In the genomic region with DNA sequence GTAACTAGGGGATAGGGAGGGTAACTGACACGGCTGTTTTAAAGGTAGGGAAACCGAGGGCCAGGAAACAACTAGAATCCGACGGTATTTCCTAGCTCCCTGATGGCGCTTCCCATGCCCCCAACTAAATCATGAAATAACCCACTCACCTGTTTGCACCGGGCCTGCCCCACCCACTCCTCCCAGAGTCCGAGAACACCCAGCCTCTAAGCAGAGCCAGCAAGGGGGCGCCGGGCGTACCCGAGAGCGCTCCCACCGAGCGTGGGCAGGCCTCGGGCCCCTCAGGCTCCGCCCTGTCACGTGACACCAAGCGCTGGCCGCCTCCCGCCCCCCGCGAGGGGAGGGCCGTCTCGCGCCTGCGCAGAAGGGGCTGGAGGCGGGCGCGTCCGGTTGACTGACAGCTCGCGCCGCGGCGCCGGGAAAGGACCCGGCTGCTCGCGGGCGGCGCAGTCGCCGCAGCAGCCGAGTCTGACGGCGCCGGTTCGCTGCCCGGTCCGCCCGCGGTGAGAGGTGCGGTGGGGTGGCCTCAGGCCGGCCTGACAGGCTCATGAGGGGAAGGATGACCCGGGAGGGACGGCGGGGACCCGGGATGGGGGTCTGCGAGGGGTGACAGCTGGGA, we compare ENCODE assay signal across 1 cellular context.
TF ChIP-seq lines count a peak whose summit lies in the region.

A gene with protein sequence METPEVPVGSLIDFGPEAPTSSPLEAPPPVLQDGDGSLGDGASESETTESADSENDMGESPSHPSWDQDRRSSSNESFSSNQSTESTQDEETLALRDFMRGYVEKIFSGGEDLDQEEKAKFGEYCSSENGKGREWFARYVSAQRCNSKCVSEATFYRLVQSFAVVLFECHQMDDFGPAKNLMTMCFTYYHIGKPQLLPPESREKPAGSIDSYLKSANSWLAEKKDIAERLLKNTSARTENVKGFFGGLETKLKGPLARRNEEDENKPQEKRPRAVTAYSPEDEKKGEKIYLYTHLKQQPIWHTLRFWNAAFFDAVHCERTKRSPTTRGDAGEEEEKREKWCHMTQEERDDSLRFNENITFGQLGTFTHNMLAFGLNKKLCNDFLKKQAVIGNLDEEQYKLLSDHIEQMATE (plus strand): TSS at position 447 of the 619 bp plus-strand sequence. CDS start 39,277 bp downstream, outside the sequence.

TF ChIP-seq in HepG2, 621 proteins besides CTCF, POLR2A, EP300 and RAD21 (continued from another document and continues in another):
- TF ChIP-seq, protein P1, sequence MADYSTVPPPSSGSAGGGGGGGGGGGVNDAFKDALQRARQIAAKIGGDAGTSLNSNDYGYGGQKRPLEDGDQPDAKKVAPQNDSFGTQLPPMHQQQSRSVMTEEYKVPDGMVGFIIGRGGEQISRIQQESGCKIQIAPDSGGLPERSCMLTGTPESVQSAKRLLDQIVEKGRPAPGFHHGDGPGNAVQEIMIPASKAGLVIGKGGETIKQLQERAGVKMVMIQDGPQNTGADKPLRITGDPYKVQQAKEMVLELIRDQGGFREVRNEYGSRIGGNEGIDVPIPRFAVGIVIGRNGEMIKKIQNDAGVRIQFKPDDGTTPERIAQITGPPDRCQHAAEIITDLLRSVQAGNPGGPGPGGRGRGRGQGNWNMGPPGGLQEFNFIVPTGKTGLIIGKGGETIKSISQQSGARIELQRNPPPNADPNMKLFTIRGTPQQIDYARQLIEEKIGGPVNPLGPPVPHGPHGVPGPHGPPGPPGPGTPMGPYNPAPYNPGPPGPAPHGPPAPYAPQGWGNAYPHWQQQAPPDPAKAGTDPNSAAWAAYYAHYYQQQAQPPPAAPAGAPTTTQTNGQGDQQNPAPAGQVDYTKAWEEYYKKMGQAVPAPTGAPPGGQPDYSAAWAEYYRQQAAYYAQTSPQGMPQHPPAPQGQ (CRISPR knock-in tag; IDR thresholded peaks at IDR 0.05; ENCODE audit: borderline replicate concordance), result no peak
- TF ChIP-seq ERF (CRISPR knock-in tag; IDR thresholded peaks at IDR 0.05), result peak; percentile 80
- no peak for TF ChIP-seq PRMT3 (CRISPR knock-in tag; IDR thresholded peaks at IDR 0.05; ENCODE audit: borderline replicate concordance, low read depth)
- no peak for TF ChIP-seq NR2F2 (IDR thresholded peaks at IDR 0.05; ENCODE audit: borderline replicate concordance, low read depth)
- TF ChIP-seq TAF1 (CRISPR knock-in tag; IDR thresholded peaks at IDR 0.05), result peak; percentile 27; the same call in 1 of the 2 replicates
- TF ChIP-seq ZNF850 (CRISPR knock-in tag; conservative IDR thresholded peaks at IDR 0.05), result no peak
- no peak for TF ChIP-seq ZNF468 (CRISPR knock-in tag; IDR thresholded peaks at IDR 0.05)
- TF ChIP-seq, protein P2, sequence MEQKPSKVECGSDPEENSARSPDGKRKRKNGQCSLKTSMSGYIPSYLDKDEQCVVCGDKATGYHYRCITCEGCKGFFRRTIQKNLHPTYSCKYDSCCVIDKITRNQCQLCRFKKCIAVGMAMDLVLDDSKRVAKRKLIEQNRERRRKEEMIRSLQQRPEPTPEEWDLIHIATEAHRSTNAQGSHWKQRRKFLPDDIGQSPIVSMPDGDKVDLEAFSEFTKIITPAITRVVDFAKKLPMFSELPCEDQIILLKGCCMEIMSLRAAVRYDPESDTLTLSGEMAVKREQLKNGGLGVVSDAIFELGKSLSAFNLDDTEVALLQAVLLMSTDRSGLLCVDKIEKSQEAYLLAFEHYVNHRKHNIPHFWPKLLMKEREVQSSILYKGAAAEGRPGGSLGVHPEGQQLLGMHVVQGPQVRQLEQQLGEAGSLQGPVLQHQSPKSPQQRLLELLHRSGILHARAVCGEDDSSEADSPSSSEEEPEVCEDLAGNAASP (CRISPR knock-in tag; IDR thresholded peaks at IDR 0.05; ENCODE audit: borderline replicate concordance), result no peak
- TF ChIP-seq, protein P3, sequence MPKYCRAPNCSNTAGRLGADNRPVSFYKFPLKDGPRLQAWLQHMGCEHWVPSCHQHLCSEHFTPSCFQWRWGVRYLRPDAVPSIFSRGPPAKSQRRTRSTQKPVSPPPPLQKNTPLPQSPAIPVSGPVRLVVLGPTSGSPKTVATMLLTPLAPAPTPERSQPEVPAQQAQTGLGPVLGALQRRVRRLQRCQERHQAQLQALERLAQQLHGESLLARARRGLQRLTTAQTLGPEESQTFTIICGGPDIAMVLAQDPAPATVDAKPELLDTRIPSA (CRISPR knock-in tag; IDR thresholded peaks at IDR 0.05; ENCODE audit: borderline replicate concordance), result 0 out of 2 replicates have a peak, but pooled peaks have one; percentile 36
- TF ChIP-seq KMT2B (CRISPR knock-in tag; IDR thresholded peaks at IDR 0.05), result no peak; the same call in 1 of the 2 replicates
- TF ChIP-seq GPN1 (CRISPR knock-in tag; IDR thresholded peaks at IDR 0.05; ENCODE audit: borderline replicate concordance), result no peak; the same call in 1 of the 2 replicates
- TF ChIP-seq, protein P4, sequence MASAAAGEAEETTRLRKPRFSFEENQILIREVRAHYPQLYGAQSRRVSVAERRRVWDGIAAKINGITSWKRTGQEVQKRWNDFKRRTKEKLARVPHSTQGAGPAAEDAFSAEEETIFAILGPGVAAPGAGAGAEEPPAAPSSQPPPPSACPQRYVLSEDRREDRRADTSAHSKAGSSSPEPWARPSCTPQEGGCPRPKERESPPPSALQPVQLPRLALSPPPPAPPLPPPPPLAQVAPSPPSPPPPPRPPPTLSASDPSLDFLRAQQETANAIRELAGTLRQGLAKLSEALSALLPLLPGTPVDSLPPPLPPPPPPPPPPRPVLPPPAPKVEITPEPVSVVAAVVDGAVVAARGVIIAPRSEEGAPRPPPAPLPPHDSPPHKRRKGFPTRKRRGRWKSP (CRISPR knock-in tag; IDR thresholded peaks at IDR 0.05), result no peak; the same call in none of the 2 replicates
- TF ChIP-seq, protein P5, sequence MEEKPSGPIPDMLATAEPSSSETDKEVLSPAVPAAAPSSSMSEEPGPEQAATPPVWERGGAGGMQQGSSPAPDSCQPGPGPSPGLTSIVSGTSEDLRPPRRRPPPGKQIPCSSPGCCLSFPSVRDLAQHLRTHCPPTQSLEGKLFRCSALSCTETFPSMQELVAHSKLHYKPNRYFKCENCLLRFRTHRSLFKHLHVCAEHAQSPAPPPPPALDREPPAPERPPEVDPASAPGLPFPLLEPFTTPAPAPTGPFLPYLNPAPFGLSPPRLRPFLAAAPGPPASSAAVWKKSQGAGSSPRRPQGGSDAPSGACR (CRISPR knock-in tag; IDR thresholded peaks at IDR 0.05), result peak; percentile 43; the same call in 1 of the 2 replicates
- 0 out of 2 replicates have a peak, but pooled peaks have one; percentile 24 for TF ChIP-seq SNAI1 (CRISPR knock-in tag; IDR thresholded peaks at IDR 0.05; ENCODE audit: borderline replicate concordance)
- TF ChIP-seq, protein P6, sequence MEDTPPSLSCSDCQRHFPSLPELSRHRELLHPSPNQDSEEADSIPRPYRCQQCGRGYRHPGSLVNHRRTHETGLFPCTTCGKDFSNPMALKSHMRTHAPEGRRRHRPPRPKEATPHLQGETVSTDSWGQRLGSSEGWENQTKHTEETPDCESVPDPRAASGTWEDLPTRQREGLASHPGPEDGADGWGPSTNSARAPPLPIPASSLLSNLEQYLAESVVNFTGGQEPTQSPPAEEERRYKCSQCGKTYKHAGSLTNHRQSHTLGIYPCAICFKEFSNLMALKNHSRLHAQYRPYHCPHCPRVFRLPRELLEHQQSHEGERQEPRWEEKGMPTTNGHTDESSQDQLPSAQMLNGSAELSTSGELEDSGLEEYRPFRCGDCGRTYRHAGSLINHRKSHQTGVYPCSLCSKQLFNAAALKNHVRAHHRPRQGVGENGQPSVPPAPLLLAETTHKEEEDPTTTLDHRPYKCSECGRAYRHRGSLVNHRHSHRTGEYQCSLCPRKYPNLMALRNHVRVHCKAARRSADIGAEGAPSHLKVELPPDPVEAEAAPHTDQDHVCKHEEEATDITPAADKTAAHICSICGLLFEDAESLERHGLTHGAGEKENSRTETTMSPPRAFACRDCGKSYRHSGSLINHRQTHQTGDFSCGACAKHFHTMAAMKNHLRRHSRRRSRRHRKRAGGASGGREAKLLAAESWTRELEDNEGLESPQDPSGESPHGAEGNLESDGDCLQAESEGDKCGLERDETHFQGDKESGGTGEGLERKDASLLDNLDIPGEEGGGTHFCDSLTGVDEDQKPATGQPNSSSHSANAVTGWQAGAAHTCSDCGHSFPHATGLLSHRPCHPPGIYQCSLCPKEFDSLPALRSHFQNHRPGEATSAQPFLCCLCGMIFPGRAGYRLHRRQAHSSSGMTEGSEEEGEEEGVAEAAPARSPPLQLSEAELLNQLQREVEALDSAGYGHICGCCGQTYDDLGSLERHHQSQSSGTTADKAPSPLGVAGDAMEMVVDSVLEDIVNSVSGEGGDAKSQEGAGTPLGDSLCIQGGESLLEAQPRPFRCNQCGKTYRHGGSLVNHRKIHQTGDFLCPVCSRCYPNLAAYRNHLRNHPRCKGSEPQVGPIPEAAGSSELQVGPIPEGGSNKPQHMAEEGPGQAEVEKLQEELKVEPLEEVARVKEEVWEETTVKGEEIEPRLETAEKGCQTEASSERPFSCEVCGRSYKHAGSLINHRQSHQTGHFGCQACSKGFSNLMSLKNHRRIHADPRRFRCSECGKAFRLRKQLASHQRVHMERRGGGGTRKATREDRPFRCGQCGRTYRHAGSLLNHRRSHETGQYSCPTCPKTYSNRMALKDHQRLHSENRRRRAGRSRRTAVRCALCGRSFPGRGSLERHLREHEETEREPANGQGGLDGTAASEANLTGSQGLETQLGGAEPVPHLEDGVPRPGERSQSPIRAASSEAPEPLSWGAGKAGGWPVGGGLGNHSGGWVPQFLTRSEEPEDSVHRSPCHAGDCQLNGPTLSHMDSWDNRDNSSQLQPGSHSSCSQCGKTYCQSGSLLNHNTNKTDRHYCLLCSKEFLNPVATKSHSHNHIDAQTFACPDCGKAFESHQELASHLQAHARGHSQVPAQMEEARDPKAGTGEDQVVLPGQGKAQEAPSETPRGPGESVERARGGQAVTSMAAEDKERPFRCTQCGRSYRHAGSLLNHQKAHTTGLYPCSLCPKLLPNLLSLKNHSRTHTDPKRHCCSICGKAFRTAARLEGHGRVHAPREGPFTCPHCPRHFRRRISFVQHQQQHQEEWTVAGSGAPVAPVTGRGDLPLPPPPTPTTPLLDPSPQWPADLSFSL (CRISPR knock-in tag; IDR thresholded peaks at IDR 0.05), result no peak
- TF ChIP-seq TCF7 (IDR thresholded peaks at IDR 0.05; ENCODE audit: low read depth), result no peak
- no peak for TF ChIP-seq U2AF1 (optimal IDR thresholded peaks at IDR 0.05; ENCODE audit: low read depth, low read length)
- TF ChIP-seq KDM1A (CRISPR knock-in tag; IDR thresholded peaks at IDR 0.05), result no peak
- peak; percentile 98 for TF ChIP-seq SP4 (CRISPR knock-in tag; IDR thresholded peaks at IDR 0.05)
- TF ChIP-seq, protein P7, sequence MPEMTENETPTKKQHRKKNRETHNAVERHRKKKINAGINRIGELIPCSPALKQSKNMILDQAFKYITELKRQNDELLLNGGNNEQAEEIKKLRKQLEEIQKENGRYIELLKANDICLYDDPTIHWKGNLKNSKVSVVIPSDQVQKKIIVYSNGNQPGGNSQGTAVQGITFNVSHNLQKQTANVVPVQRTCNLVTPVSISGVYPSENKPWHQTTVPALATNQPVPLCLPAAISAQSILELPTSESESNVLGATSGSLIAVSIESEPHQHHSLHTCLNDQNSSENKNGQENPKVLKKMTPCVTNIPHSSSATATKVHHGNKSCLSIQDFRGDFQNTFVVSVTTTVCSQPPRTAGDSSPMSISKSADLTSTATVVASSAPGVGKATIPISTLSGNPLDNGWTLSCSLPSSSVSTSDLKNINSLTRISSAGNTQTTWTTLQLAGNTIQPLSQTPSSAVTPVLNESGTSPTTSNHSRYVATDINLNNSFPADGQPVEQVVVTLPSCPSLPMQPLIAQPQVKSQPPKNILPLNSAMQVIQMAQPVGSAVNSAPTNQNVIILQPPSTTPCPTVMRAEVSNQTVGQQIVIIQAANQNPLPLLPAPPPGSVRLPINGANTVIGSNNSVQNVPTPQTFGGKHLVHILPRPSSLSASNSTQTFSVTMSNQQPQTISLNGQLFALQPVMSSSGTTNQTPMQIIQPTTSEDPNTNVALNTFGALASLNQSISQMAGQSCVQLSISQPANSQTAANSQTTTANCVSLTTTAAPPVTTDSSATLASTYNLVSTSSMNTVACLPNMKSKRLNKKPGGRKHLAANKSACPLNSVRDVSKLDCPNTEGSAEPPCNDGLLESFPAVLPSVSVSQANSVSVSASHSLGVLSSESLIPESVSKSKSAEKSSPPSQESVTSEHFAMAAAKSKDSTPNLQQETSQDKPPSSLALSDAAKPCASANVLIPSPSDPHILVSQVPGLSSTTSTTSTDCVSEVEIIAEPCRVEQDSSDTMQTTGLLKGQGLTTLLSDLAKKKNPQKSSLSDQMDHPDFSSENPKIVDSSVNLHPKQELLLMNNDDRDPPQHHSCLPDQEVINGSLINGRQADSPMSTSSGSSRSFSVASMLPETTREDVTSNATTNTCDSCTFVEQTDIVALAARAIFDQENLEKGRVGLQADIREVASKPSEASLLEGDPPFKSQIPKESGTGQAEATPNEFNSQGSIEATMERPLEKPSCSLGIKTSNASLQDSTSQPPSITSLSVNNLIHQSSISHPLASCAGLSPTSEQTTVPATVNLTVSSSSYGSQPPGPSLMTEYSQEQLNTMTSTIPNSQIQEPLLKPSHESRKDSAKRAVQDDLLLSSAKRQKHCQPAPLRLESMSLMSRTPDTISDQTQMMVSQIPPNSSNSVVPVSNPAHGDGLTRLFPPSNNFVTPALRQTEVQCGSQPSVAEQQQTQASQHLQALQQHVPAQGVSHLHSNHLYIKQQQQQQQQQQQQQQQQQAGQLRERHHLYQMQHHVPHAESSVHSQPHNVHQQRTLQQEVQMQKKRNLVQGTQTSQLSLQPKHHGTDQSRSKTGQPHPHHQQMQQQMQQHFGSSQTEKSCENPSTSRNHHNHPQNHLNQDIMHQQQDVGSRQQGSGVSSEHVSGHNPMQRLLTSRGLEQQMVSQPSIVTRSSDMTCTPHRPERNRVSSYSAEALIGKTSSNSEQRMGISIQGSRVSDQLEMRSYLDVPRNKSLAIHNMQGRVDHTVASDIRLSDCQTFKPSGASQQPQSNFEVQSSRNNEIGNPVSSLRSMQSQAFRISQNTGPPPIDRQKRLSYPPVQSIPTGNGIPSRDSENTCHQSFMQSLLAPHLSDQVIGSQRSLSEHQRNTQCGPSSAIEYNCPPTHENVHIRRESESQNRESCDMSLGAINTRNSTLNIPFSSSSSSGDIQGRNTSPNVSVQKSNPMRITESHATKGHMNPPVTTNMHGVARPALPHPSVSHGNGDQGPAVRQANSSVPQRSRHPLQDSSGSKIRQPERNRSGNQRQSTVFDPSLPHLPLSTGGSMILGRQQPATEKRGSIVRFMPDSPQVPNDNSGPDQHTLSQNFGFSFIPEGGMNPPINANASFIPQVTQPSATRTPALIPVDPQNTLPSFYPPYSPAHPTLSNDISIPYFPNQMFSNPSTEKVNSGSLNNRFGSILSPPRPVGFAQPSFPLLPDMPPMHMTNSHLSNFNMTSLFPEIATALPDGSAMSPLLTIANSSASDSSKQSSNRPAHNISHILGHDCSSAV (CRISPR knock-in tag; IDR thresholded peaks at IDR 0.05; ENCODE audit: borderline replicate concordance), result no peak
- TF ChIP-seq ZNF772 (CRISPR knock-in tag; IDR thresholded peaks at IDR 0.05), result peak; percentile 65; the same call in 1 of the 2 replicates
- no peak for TF ChIP-seq MBNL3 (CRISPR knock-in tag; conservative IDR thresholded peaks at IDR 0.05)
- TF ChIP-seq BHLHE40 (IDR thresholded peaks at IDR 0.05; ENCODE audit: low read length), result peak; percentile 95
